18 cellular contexts compared by ENCODE assay signal in the genomic region with DNA sequence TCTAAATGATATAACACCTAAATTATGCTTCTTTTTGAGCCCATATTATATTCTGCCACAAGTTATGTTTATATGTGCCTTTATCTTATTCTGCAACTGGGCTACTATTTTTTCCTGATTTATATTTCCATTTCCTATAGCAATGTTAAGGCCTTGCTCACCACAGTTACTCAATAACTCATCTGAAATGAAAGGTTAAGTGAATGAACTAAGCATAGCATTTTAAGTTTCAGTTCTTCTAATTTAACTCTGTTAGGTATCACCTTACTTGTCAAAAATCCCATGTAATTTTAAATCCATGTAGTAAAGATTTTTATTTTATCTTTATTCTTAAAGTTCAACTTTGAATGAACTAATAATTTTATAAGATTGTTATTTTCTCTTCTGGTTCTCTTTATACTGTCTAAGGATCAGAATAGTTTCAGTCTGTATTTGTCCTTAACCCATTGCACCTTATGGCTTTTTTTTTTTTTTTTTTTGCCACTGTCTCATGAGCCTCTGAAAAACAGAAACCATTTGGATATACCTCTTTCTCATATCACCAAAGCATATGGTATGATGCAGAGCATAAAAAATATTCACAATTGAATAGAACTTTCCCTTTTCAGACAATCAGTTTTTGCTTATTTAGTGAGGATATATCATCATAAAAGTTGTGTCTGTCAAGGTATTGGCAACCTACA.
A peak's percentile ranks its signal among the peaks of the same experiment; 100 is the strongest.
DNase-seq lines count a peak whose midpoint lies in the region; ATAC-seq and TF ChIP-seq lines count a peak whose summit lies in the region.
"Had no signal": no experiment of that assay in that cellular context is flagged by ENCODE, and none has a peak within 500 bp of the region (broad histone marks: within the 10 kb centered on the region; RNA-seq: fewer than 3 reads in every experiment).

No MANE protein-coding gene starts in this region.

- DNase-seq in GM06990 (ENCODE audit: extremely low read depth, insufficient read length) (peak; percentile 15), H9 (no peak), G401 (ENCODE audit: low spot score) (no peak), BE2C (no peak), NCI-H446 (lab: John Stamatoyannopoulos, UW) (no peak)
- DNase-seq: activated T-cell treated with anti-CD3 and anti-CD28 coated beads, Interleukin-2, amount 50 U/mL, for 1 hour; foreskin melanocyte; H7; naive B cell; NCI-H1930; sigmoid colon had no signal

- no peak overlapping the region for H2BK15ac ChIP-seq in H9 (ENCODE audit: low read depth, low read length)

- H2AK5ac ChIP-seq in H9 (ENCODE audit: insufficient read length, low read length) = no peak overlapping the region

- no peak overlapping the region for H3K27ac Mint-ChIP-seq in H9
- H3K27ac Mint-ChIP-seq: WTC11 had no signal

- H2AFZ ChIP-seq in H9 (ENCODE audit: low read length) = no peak overlapping the region

- no peak overlapping the region for H3K14ac ChIP-seq in H9 (ENCODE audit: insufficient read depth, low read length)

- in situ Hi-C loops in G401 (cut with HindIII; ENCODE audit: low sequenced_read_pairs) = no loop called here

- no peak overlapping the region for H3K4me2 ChIP-seq in H9 (ENCODE audit: insufficient read depth, insufficient read length, low read length)

- no peaks in the 10 kb centered on the region for H3K79me2 ChIP-seq in H9 (ENCODE audit: insufficient read depth, low read length)

- no peaks in the 10 kb centered on the region for H4K20me1 ChIP-seq in H9 (ENCODE audit: control insufficient read depth, insufficient read depth, insufficient read length)

- H4K91ac ChIP-seq in H9 (ENCODE audit: insufficient read length, low read depth, low read length) = no peak overlapping the region

- no peak overlapping the region for H3K27ac ChIP-seq in H9 (ENCODE audit: insufficient read length, low read depth, low read length)
- H3K27ac ChIP-seq: 22Rv1, sigmoid colon, SJSA1 had no signal

- no peak overlapping the region for H2BK120ac ChIP-seq in H9 (ENCODE audit: low read depth, low read length, poor library complexity, severe bottlenecking)

- H3K36me3 ChIP-seq in GM06990 (ENCODE audit: control insufficient read depth, insufficient read depth, low read length) (no peaks in the 10 kb centered on the region), BE2C (no peaks in the 10 kb centered on the region)
- H3K36me3 ChIP-seq: sigmoid colon, SJSA1 had no signal

- H4K5ac ChIP-seq in H9 (ENCODE audit: insufficient read length, low read depth, low read length) = no peak overlapping the region

- H3K4me1 ChIP-seq in H9 (ENCODE audit: insufficient read depth, low read length) = no peaks in the 10 kb centered on the region
- no peaks in the 10 kb centered on the region for H3K4me1 ChIP-seq in BE2C
- H3K4me1 ChIP-seq: sigmoid colon, SJSA1 had no signal

- H3K4me3 ChIP-seq in GM06990 (replicated peaks; ENCODE audit: low read depth, low read length) (no peak overlapping the region), BE2C (ENCODE audit: low read depth, low read length) (no peak overlapping the region)
- H3K4me3 ChIP-seq: K562, sigmoid colon, SJSA1 had no signal

- no peaks in the 10 kb centered on the region for H3K27me3 ChIP-seq in GM06990 (replicated peaks; ENCODE audit: control insufficient read depth, insufficient read depth, low read length)
- H3K27me3 ChIP-seq in H9 (ENCODE audit: insufficient read depth, low read length) = no peaks in the 10 kb centered on the region
- H3K27me3 ChIP-seq in BE2C = no peaks in the 10 kb centered on the region
- H3K27me3 ChIP-seq: sigmoid colon, SJSA1 had no signal

- H3K23me2 ChIP-seq in H9 (ENCODE audit: insufficient read length, low read depth, low read length, poor library complexity, severe bottlenecking) = no peaks in the 10 kb centered on the region

- H3K9ac ChIP-seq in H9 (ENCODE audit: extremely low read depth, insufficient read length, low read length) = no peak overlapping the region

- H3K4me3 Mint-ChIP-seq in H9 = no peak overlapping the region
- H3K4me3 Mint-ChIP-seq: WTC11 had no signal

- no peak overlapping the region for H3T11ph ChIP-seq in H9 (ENCODE audit: low read length)

- H3K56ac ChIP-seq in H9 (ENCODE audit: insufficient read length, low read depth, low read length) = no peak overlapping the region

- no peaks in the 10 kb centered on the region for H3K4me1 Mint-ChIP-seq in H9
- H3K4me1 Mint-ChIP-seq: naive B cell, WTC11 had no signal

- no peak overlapping the region for H4K8ac ChIP-seq in H9 (replicated peaks; ENCODE audit: insufficient read length, low read depth, low read length)

- TF ChIP-seq CTCF in GM06990 (IDR thresholded peaks at IDR 0.05; ENCODE audit: insufficient read depth, low read length, poor library complexity, severe bottlenecking) = no peak
- no peak for TF ChIP-seq CTCF in H9 (conservative IDR thresholded peaks at IDR 0.05)
- no peak for TF ChIP-seq CTCF in BE2C (IDR thresholded peaks at IDR 0.05; ENCODE audit: low read depth, low read length)

- H3K18ac ChIP-seq in H9 (ENCODE audit: insufficient read length, low read depth, low read length) = no peak overlapping the region

- no peaks in the 10 kb centered on the region for H3K9me3 ChIP-seq in H9 (ENCODE audit: control insufficient read depth, low read depth, low read length)
- H3K9me3 ChIP-seq in BE2C = no peaks in the 10 kb centered on the region
- H3K9me3 ChIP-seq: sigmoid colon, SJSA1 had no signal

- no peak overlapping the region for H2BK12ac ChIP-seq in H9 (ENCODE audit: insufficient read length, low read depth, low read length)

- H2BK5ac ChIP-seq in H9 (ENCODE audit: insufficient read length, low read length) = no peak overlapping the region

- no peak overlapping the region for H3K23ac ChIP-seq in H9 (ENCODE audit: insufficient read length, low read depth, low read length)

- no peak overlapping the region for H2BK20ac ChIP-seq in H9 (ENCODE audit: low read depth, low read length, poor library complexity, severe bottlenecking)

- H3K36me3 Mint-ChIP-seq in H9 (ENCODE audit: insufficient read depth in 1 of 3, low read depth in 3 of 3) = no peaks in the 10 kb centered on the region
- H3K36me3 Mint-ChIP-seq: naive B cell, WTC11 had no signal

- H3K4ac ChIP-seq in H9 (ENCODE audit: low read depth, low read length) = no peak overlapping the region

- ATAC-seq in GM19372 (IDR thresholded peaks at IDR 0.05; ENCODE audit: low read depth, unreplicated experiment) = peak; percentile 93
- peak; percentile 74 for ATAC-seq in HG02610 (IDR thresholded peaks at IDR 0.05; ENCODE audit: unreplicated experiment)
- peak; percentile 96 for ATAC-seq in HG03139 (IDR thresholded peaks at IDR 0.05; ENCODE audit: unreplicated experiment)
- ATAC-seq: K562, WTC11 had no signal

- no peaks in the 10 kb centered on the region for H3K9me3 Mint-ChIP-seq in H9
- H3K9me3 Mint-ChIP-seq: WTC11 had no signal

- no peaks in the 10 kb centered on the region for H3K27me3 Mint-ChIP-seq in H9 (ENCODE audit: low read depth)
- H3K27me3 Mint-ChIP-seq: naive B cell had no signal

- no peaks in the 10 kb centered on the region for H3K79me1 ChIP-seq in H9 (ENCODE audit: insufficient read depth, low read depth, low read length, poor library complexity, severe bottlenecking)
